Comparison of ENCODE assay signal across 8 cellular contexts in genomic region chr6:149082320-149082719, GRCh38.
DNase-seq lines count a peak whose midpoint lies in the region; ATAC-seq, FAIRE-seq and TF ChIP-seq lines count a peak whose summit lies in the region.

No MANE protein-coding gene starts in this region.

- H3F3A ChIP-seq in neural progenitor cell (ENCODE audit: low read depth), result no peaks in the 10 kb centered on the region

- H3K4me3 ChIP-seq in CD8-positive, alpha-beta T cell (ENCODE audit: low read depth, low read length), result no peak overlapping the region
- no peak overlapping the region for H3K4me3 ChIP-seq in neural progenitor cell
- no peak overlapping the region for H3K4me3 ChIP-seq in suprapubic skin

- H3K4me1 Mint-ChIP-seq in CD8-positive, alpha-beta T cell (ENCODE audit: low read depth), result peaks cover 30% of the 10 kb centered on the region
- H3K4me1 Mint-ChIP-seq in activated T-cell treated with anti-CD3 and anti-CD28 coated beads, Interleukin-2, amount 50 U/mL, for 72 hours (ENCODE audit: low read depth), result peaks cover 89% of the 10 kb centered on the region
- H3K4me1 Mint-ChIP-seq in neural progenitor cell, result peaks cover 2% of the 10 kb centered on the region

- no peaks in the 10 kb centered on the region for H3K27me3 ChIP-seq in CD8-positive, alpha-beta T cell (ENCODE audit: insufficient read depth, low read length)
- H3K27me3 ChIP-seq in neural progenitor cell (no peaks in the 10 kb centered on the region), suprapubic skin (no peaks in the 10 kb centered on the region)

- H3K4me1 ChIP-seq in CD8-positive, alpha-beta T cell (ENCODE audit: insufficient read depth, low read length), result peaks cover 21% of the 10 kb centered on the region
- H3K4me1 ChIP-seq in neural progenitor cell, result no peaks in the 10 kb centered on the region
- peaks cover 19% of the 10 kb centered on the region for H3K4me1 ChIP-seq in suprapubic skin

- H3K9me3 ChIP-seq in CD8-positive, alpha-beta T cell (ENCODE audit: low read length), result no peaks in the 10 kb centered on the region
- H3K9me3 ChIP-seq in neural progenitor cell (ENCODE audit: low read depth) (no peaks in the 10 kb centered on the region), suprapubic skin (no peaks in the 10 kb centered on the region)

- no peak overlapping the region for H3K27ac ChIP-seq in CD8-positive, alpha-beta T cell (ENCODE audit: low read depth, low read length)
- H3K27ac ChIP-seq in neural progenitor cell (no peak overlapping the region), suprapubic skin (no peak overlapping the region)

- peak; percentile 87 for TF ChIP-seq CTCF in CD8-positive, alpha-beta T cell (IDR thresholded peaks at IDR 0.05)
- TF ChIP-seq CTCF in neural progenitor cell (IDR thresholded peaks at IDR 0.05) (peak; percentile 85), suprapubic skin (IDR thresholded peaks at IDR 0.05) (peak; percentile 64 to 68)

- TF ChIP-seq EP300 in suprapubic skin (IDR thresholded peaks at IDR 0.05), result no peak

- no peak overlapping the region for H3K9ac ChIP-seq in neural progenitor cell

- POLR2A ChIA-PET in CD8-positive, alpha-beta T cell (lab: Charles Lee), result interaction anchor here (0.7 to 1.3 kb wide), 3 partner anchors 17 to 55 kb away, joined by 3 to 5 read pairs (median 3); no protein-coding TSS in a partner anchor

- no peaks in the 10 kb centered on the region for H3K36me3 ChIP-seq in CD8-positive, alpha-beta T cell (ENCODE audit: insufficient read depth, low read length)
- H3K36me3 ChIP-seq in neural progenitor cell (no peaks in the 10 kb centered on the region), suprapubic skin (no peaks in the 10 kb centered on the region)

- H3K9me3 Mint-ChIP-seq in CD8-positive, alpha-beta T cell, result no peaks in the 10 kb centered on the region
- peaks cover 0 to 3% of the 10 kb centered on the region in 2 donors for H3K9me3 Mint-ChIP-seq in activated T-cell treated with anti-CD3 and anti-CD28 coated beads, Interleukin-2, amount 50 U/mL, for 72 hours
- no peaks in the 10 kb centered on the region for H3K9me3 Mint-ChIP-seq in neural progenitor cell

- no peak overlapping the region for H2AFZ ChIP-seq in neural progenitor cell (replicated peaks)

- peak; percentile 69 for FAIRE-seq in RCC 7860 (lab: Jason Lieb, UNC)

- peak overlapping the region; percentile 49 for H3K27ac Mint-ChIP-seq in CD8-positive, alpha-beta T cell
- peak overlapping the region; percentile 77 for H3K27ac Mint-ChIP-seq in activated T-cell treated with anti-CD3 and anti-CD28 coated beads, Interleukin-2, amount 50 U/mL, for 72 hours
- no peak overlapping the region for H3K27ac Mint-ChIP-seq in neural progenitor cell

- 40% methylated on average over 6 of the region's 6 CpGs for WGBS in suprapubic skin

- no peaks in the 10 kb centered on the region for H3K79me2 ChIP-seq in neural progenitor cell (ENCODE audit: low read depth)

- no peak overlapping the region for H3K4me3 Mint-ChIP-seq in CD8-positive, alpha-beta T cell
- H3K4me3 Mint-ChIP-seq in activated T-cell treated with anti-CD3 and anti-CD28 coated beads, Interleukin-2, amount 50 U/mL, for 72 hours, result peak overlapping the region; percentile 48 to 78
- H3K4me3 Mint-ChIP-seq in neural progenitor cell, result no peak overlapping the region

- peak; percentile 70 to 90 (median 84) for DNase-seq in CD8-positive, alpha-beta T cell
- DNase-seq in Kasumi-1 (lab: John Stamatoyannopoulos, UW) (peak; percentile 71 to 79), RCC 7860 (ENCODE audit: low spot score) (peak; percentile 57), fibroblast of peridontal ligament (ENCODE audit: extremely low read depth) (peak; percentile 87), neural progenitor cell (ENCODE audit: low spot score) (peak; percentile 77), suprapubic skin (ENCODE audit: low spot score in 2 of 2) (peak in 1 of 2 donors; percentile 84)
- DNase-seq in activated T-cell treated with anti-CD3 and anti-CD28 coated beads, Interleukin-2, amount 50 U/mL, for 72 hours, result peak; percentile 86

- no peaks in the 10 kb centered on the region for H3K36me3 Mint-ChIP-seq in CD8-positive, alpha-beta T cell
- peaks cover 1 to 3% of the 10 kb centered on the region in 2 donors for H3K36me3 Mint-ChIP-seq in activated T-cell treated with anti-CD3 and anti-CD28 coated beads, Interleukin-2, amount 50 U/mL, for 72 hours (ENCODE audit: insufficient read depth in 2 of 2)
- peaks cover 2% of the 10 kb centered on the region for H3K36me3 Mint-ChIP-seq in neural progenitor cell

- CTCF ChIA-PET in CD8-positive, alpha-beta T cell (lab: Charles Lee), result interaction anchor here (0.6 to 8.8 kb wide), 25 partner anchors 14 to 434 kb away, joined by 3 to 108 read pairs (median 5); no protein-coding TSS in a partner anchor

- H3K27me3 Mint-ChIP-seq in CD8-positive, alpha-beta T cell (ENCODE audit: low read depth), result no peaks in the 10 kb centered on the region
- H3K27me3 Mint-ChIP-seq in activated T-cell treated with anti-CD3 and anti-CD28 coated beads, Interleukin-2, amount 50 U/mL, for 72 hours (ENCODE audit: low read depth), result no peaks in the 10 kb centered on the region
- H3K27me3 Mint-ChIP-seq in neural progenitor cell (ENCODE audit: insufficient read depth, low read depth), result no peaks in the 10 kb centered on the region

- H3K4me2 ChIP-seq in neural progenitor cell, result no peak overlapping the region

- TF ChIP-seq POLR2A in suprapubic skin (IDR thresholded peaks at IDR 0.05), result no peak

- ATAC-seq in CD8-positive, alpha-beta T cell, result peak; percentile 91
- ATAC-seq in GM21381 (IDR thresholded peaks at IDR 0.05; ENCODE audit: unreplicated experiment), result peak; percentile 86
- peak; percentile 69 to 72 for ATAC-seq in activated T-cell treated with anti-CD3 and anti-CD28 coated beads, Interleukin-2, amount 50 U/mL, for 72 hours (replicated peaks in 1 of 2)

- intact Hi-C loops in CD8-positive, alpha-beta T cell (cut with DNase I, micrococcal nuclease), result loop anchor here (1.0 to 10.0 kb wide), 10 partner anchors 52 to 435 kb away; partner anchors contain the start of gene TAB2 (in 1 of the 2)

- no peaks in the 10 kb centered on the region for H4K20me1 ChIP-seq in neural progenitor cell (ENCODE audit: low read depth)

Comparison
In these comparisons a context has a peak if more than half of its experiments do, and no peak if none do; other contexts are left out.
1. H3K4me3 Mint-ChIP-seq: peak in activated T-cell treated with anti-CD3 and anti-CD28 coated beads, Interleukin-2, amount 50 U/mL, for 72 hours (2 of 2); none in CD8-positive, alpha-beta T cell (single experiment) and neural progenitor cell (single experiment).
2. Peak in every context shown above with its lines, with median percentiles within 50 percentile points of each other: ATAC-seq and CTCF ChIP-seq.